8 cellular contexts compared by ENCODE assay signal in genomic region chr1:19435851-19436465, GRCh38. TPM values are rescaled to one million over a fixed set of nuclear protein-coding genes. Genes with fewer than 3 reads are reported as not detected.
DNase-seq lines count a peak whose midpoint lies in the region; ATAC-seq and TF ChIP-seq lines count a peak whose summit lies in the region.

No MANE protein-coding gene starts in this region.

- H3K9me3 Mint-ChIP-seq in activated CD4-positive, alpha-beta memory T cell treated with anti-CD3 and anti-CD28 coated beads, Interleukin-2, amount 10 ng/mL, durations not matched to agents 7 days and 5 days = no peaks in the 10 kb centered on the region

- DNase-seq in ELR (ENCODE audit: low read depth) (peak; percentile 78), fibroblast of pulmonary artery (ENCODE audit: low read depth) (peak; percentile 74), spleen (no peak), HUDEP-2 (lab: John Stamatoyannopoulos, UW; ENCODE audit: unreplicated experiment in 76 of 76) (no peak), SIG-M5 (lab: John Stamatoyannopoulos, UW) (no peak), activated gamma-delta T cell (lab: John Stamatoyannopoulos, UW) (no peak)
- DNase-seq in activated CD4-positive, alpha-beta memory T cell treated with anti-CD3 and anti-CD28 coated beads, Interleukin-2, amount 10 ng/mL, durations not matched to agents 7 days and 5 days = no peak

- H3K9me3 ChIP-seq in spleen = no peaks in the 10 kb centered on the region

- H3K27me3 ChIP-seq in spleen (replicated peaks in 1 of 7) = no peaks in the 10 kb centered on the region

- peaks cover 75% of the 10 kb centered on the region for H3K4me1 Mint-ChIP-seq in activated CD4-positive, alpha-beta memory T cell treated with anti-CD3 and anti-CD28 coated beads, Interleukin-2, amount 10 ng/mL, durations not matched to agents 7 days and 5 days

- peak overlapping the region in 7 of 8 donors; percentile 53 to 81 (median 73) for H3K27ac ChIP-seq in spleen

- no peak for TF ChIP-seq POLR2A in spleen (IDR thresholded peaks at IDR 0.05)

- TF ChIP-seq CTCF in fibroblast of pulmonary artery (IDR thresholded peaks at IDR 0.05; ENCODE audit: low read length, missing control alignments) (no peak), spleen (IDR thresholded peaks at IDR 0.05 in 8 of 11, conservative IDR thresholded peaks at IDR 0.05 in 3 of 11) (no peak)

- WGBS in spleen, 5 donors = 77 to 87% (median 81%) methylated on average over 13 of the region's 13 CpGs

- intact Hi-C loops in spleen (cut with DNase I; ENCODE audit: low total_unique reads) = no loop called here

- H3K36me3 ChIP-seq in spleen = peaks cover 0 to 54% (median 2%) of the 10 kb centered on the region in 6 donors

- H3K27me3 Mint-ChIP-seq in activated CD4-positive, alpha-beta memory T cell treated with anti-CD3 and anti-CD28 coated beads, Interleukin-2, amount 10 ng/mL, durations not matched to agents 7 days and 5 days = no peaks in the 10 kb centered on the region

- H3K4me3 Mint-ChIP-seq in activated CD4-positive, alpha-beta memory T cell treated with anti-CD3 and anti-CD28 coated beads, Interleukin-2, amount 10 ng/mL, durations not matched to agents 7 days and 5 days = no peak overlapping the region

- CTCF ChIA-PET in activated CD4-positive, alpha-beta memory T cell treated with anti-CD3 and anti-CD28 coated beads, Interleukin-2, amount 10 ng/mL, durations not matched to agents 7 days and 5 days (lab: Charles Lee) = interaction anchor here (0.8 to 1.4 kb wide), 4 partner anchors 22 to 217 kb away, joined by 3 to 7 read pairs (median 4); no protein-coding TSS in a partner anchor

- no peak overlapping the region for H3K4me3 ChIP-seq in fibroblast of pulmonary artery (replicated peaks; ENCODE audit: low read depth, low read length)
- H3K4me3 ChIP-seq in spleen = no peak overlapping the region

- no peak for ATAC-seq in GM18511 (IDR thresholded peaks at IDR 0.05; ENCODE audit: unreplicated experiment)

- H3K4me1 ChIP-seq in spleen = peaks cover 56 to 100% (median 79%) of the 10 kb centered on the region in 6 donors

- POLR2A ChIA-PET in activated CD4-positive, alpha-beta memory T cell treated with anti-CD3 and anti-CD28 coated beads, Interleukin-2, amount 10 ng/mL, durations not matched to agents 7 days and 5 days (lab: Charles Lee) = interaction anchor here (0.9 to 3.2 kb wide), 5 partner anchors 35 to 122 kb away, joined by 3 to 7 read pairs (median 4); no protein-coding TSS in a partner anchor

- peak overlapping the region; percentile 32 for H3K27ac Mint-ChIP-seq in activated CD4-positive, alpha-beta memory T cell treated with anti-CD3 and anti-CD28 coated beads, Interleukin-2, amount 10 ng/mL, durations not matched to agents 7 days and 5 days

- peaks cover 57% of the 10 kb centered on the region for H3K36me3 Mint-ChIP-seq in activated CD4-positive, alpha-beta memory T cell treated with anti-CD3 and anti-CD28 coated beads, Interleukin-2, amount 10 ng/mL, durations not matched to agents 7 days and 5 days (ENCODE audit: low read depth)

RNA-seq across cellular contexts. Expression of gene CAPZB, which starts 49.4 kb away (rescaled TPM):
- 100 to 1,000 TPM; 537 to 565 TPM for total RNA-seq in activated CD4-positive, alpha-beta memory T cell treated with anti-CD3 and anti-CD28 coated beads, Interleukin-2, amount 10 ng/mL, durations not matched to agents 7 days and 5 days
- total RNA-seq in spleen = 100 to 1,000 TPM; 139 to 386 (median 302) TPM
- polyA plus RNA-seq in spleen = 100 to 1,000 TPM; 221 to 281 (median 274) TPM

Comparison
In these comparisons a context has a peak if more than half of its experiments do, and no peak if none do; other contexts are left out.
1. DNase-seq: peak in ELR (single experiment) and fibroblast of pulmonary artery (single experiment); none in activated CD4-positive, alpha-beta memory T cell treated with anti-CD3 and anti-CD28 coated beads, Interleukin-2, amount 10 ng/mL, durations not matched to agents 7 days and 5 days (single experiment), spleen (single experiment), HUDEP-2 (0 of 76), SIG-M5 (single experiment) and activated gamma-delta T cell (single experiment).